Comparison of ENCODE assay signal across 13 cellular contexts in the genomic region with DNA sequence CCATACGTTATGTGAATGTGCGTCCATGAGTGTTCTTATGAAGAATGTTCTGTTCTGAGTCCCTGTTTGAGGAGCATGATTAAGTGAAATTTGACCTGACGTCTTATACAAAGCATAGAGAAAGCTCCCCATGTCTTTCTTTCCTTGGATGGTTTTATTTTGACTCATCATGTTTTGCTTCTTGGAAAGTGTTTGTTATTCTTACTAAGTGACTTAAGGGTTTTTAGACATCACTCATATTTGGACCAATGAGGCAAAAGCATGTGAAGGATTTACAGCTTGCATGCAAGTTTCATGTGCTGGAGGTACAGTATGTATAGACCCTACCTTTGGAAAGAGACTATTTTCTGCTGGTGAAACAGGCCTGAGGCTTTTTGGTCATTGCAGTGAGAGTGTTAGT. TPM values are rescaled to one million over a fixed set of nuclear protein-coding genes. Genes with fewer than 3 reads are reported as not detected.
DNase-seq lines count a peak whose midpoint lies in the region; ATAC-seq and TF ChIP-seq lines count a peak whose summit lies in the region.
"Had no signal": no experiment of that assay in that cellular context is flagged by ENCODE, and none has a peak within 500 bp of the region (broad histone marks: within the 10 kb centered on the region; RNA-seq: fewer than 3 reads in every experiment).

No MANE protein-coding gene starts in this region.

- no peaks in the 10 kb centered on the region for H3K27me3 ChIP-seq in dorsolateral prefrontal cortex
- H3K27me3 ChIP-seq: suprapubic skin had no signal

- peak; percentile 91 for DNase-seq in AG04449 (ENCODE audit: low read depth, low spot score)
- peak; percentile 10 for DNase-seq in HEK293T (ENCODE audit: extremely low spot score)
- peak; percentile 59 for DNase-seq in amniotic stem cell (lab: John Stamatoyannopoulos, UW)
- peak; percentile 58 for DNase-seq in glomerular visceral epithelial cell (ENCODE audit: extremely low spot score)
- DNase-seq in sciatic nerve (ENCODE audit: low spot score) = no peak
- no peak for DNase-seq in foreskin melanocyte
- DNase-seq in dorsolateral prefrontal cortex = no peak
- DNase-seq: activated CD4-positive, alpha-beta memory T cell treated with anti-CD3 and anti-CD28 coated beads, Interleukin-2, amount 10 ng/mL, durations not matched to agents 7 days and 5 days; left cardiac atrium; NCI-H1417 treated with DMSO at 0.1 percent for 48 hours; nucleus accumbens had no signal

- TF ChIP-seq CTCF in AG04449 (IDR thresholded peaks at IDR 0.05; ENCODE audit: insufficient read depth, low read length, missing control alignments) = no peak
- TF ChIP-seq CTCF in dorsolateral prefrontal cortex (IDR thresholded peaks at IDR 0.05 in 54 of 56, conservative IDR thresholded peaks at IDR 0.05 in 2 of 56; ENCODE audit: low read depth in 1 of 56, partially characterized antibody in 56 of 56) = no peak

- no peak overlapping the region for H3K27ac ChIP-seq in dorsolateral prefrontal cortex
- H3K27ac ChIP-seq: suprapubic skin had no signal

- intact Hi-C loops in sciatic nerve (cut with DNase I) = no loop called here
- intact Hi-C loops in dorsolateral prefrontal cortex (cut with DNase I) = no loop called here

- POLR2A ChIA-PET in AG04449 (lab: Yijun Ruan, JAX) = interaction anchor here (0.6 kb wide), 1 partner anchor 29 kb away, joined by 4 read pairs; no protein-coding TSS in a partner anchor
- POLR2A ChIA-PET in HEK293T (lab: Yijun Ruan, JAX) = no interaction called here

- ATAC-seq in GM18861 (IDR thresholded peaks at IDR 0.05; ENCODE audit: unreplicated experiment) (no peak), sciatic nerve (no peak)
- ATAC-seq: left cardiac atrium had no signal

- CTCF ChIA-PET in AG04449 (lab: Yijun Ruan, JAX) (interaction anchor here (0.9 kb wide), 1 partner anchor 9 kb away, joined by 4 read pairs; no protein-coding TSS in a partner anchor), HEK293T (lab: Yijun Ruan, JAX) (no interaction called here)

- H3K4me3 ChIP-seq in AG04449 (ENCODE audit: low read depth, low read length) (no peak overlapping the region), dorsolateral prefrontal cortex (no peak overlapping the region)
- H3K4me3 ChIP-seq: suprapubic skin had no signal

TF ChIP-seq in HEK293T, 16 proteins besides CTCF, POLR2A, EP300 and RAD21:
- TF ChIP-seq ARNT (IDR thresholded peaks at IDR 0.05) (peak; percentile 49; the same call in 1 of the 2 replicates), CTBP1 (IDR thresholded peaks at IDR 0.05; ENCODE audit: borderline replicate concordance) (peak; percentile 91), PKNOX1 (IDR thresholded peaks at IDR 0.05) (peak; percentile 95), FOXA1 (IDR thresholded peaks at IDR 0.05) (no peak)

RNA-seq across cellular contexts. Expression of gene ZEB2, which starts 33.5 kb away (rescaled TPM):
- 440 TPM for total RNA-seq in sciatic nerve
- 100 to 1,000 TPM; 160 to 942 (median 318) TPM for total RNA-seq in dorsolateral prefrontal cortex

Comparison
In these comparisons a context has a peak if more than half of its experiments do, and no peak if none do; other contexts are left out.
1. DNase-seq: peak in AG04449 (single experiment), HEK293T (single experiment), amniotic stem cell (single experiment) and glomerular visceral epithelial cell (single experiment); none in sciatic nerve (single experiment), foreskin melanocyte (single experiment) and dorsolateral prefrontal cortex (0 of 10).